8 cellular contexts compared by ENCODE assay signal in the genomic region with DNA sequence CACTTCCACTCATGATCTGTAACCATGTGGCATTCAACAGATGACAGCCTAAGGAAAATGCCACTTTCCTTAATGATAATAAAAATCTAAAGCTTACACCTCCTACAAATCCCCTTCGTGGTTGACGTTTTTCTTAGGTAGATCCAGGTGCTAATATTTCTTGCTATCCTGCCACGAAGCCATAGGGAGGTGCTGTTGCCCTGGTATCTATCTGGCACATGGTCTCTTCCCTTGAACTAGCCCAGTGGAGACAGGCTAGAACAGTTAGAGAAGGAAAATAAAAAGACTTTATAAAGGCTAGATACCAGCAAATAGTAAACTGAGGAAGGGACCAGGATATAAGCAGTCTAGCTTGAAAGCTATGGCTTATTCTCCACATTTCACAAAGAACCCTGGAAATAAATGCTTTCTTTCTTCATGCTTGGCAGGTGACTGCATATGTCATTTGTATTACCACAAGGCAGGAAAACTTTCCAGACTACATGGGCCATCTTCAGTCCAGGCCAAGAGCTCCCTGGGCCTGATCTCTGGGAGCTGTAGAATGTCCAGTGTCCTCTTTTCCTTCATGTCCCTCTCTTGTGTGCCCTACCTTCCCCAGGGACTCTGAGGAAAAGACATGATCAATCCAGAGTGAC. TPM values are rescaled to one million over a fixed set of nuclear protein-coding genes. Genes with fewer than 3 reads are reported as not detected.
DNase-seq lines count a peak whose midpoint lies in the region; ATAC-seq, FAIRE-seq and TF ChIP-seq lines count a peak whose summit lies in the region.

No MANE protein-coding gene starts in this region.

- H3K36me3 ChIP-seq in NT2/D1 (ENCODE audit: insufficient read depth, insufficient read length, low read length) (no peaks in the 10 kb centered on the region), cardiac muscle cell (no peaks in the 10 kb centered on the region), stomach (no peaks in the 10 kb centered on the region)

- no peak overlapping the region for H3K4me3 ChIP-seq in NT2/D1 (ENCODE audit: insufficient read length, low read depth)
- H3K4me3 ChIP-seq in cardiac muscle cell: no peak overlapping the region
- no peak overlapping the region for H3K4me3 ChIP-seq in stomach

- intact Hi-C loops in stomach (cut with DNase I; ENCODE audit: low total_unique reads): no loop called here

- no peak for FAIRE-seq in frontal cortex (lab: Jason Lieb, UNC)

- H3K27ac ChIP-seq in cardiac muscle cell: no peak overlapping the region
- H3K27ac ChIP-seq in stomach: no peak overlapping the region

- TF ChIP-seq EP300 in stomach (IDR thresholded peaks at IDR 0.05): no peak

- no peak overlapping the region for H3K9ac ChIP-seq in NT2/D1 (ENCODE audit: insufficient read length, low read depth)

- TF ChIP-seq POLR2A in stomach (IDR thresholded peaks at IDR 0.05): no peak

- ATAC-seq in HG03442 (IDR thresholded peaks at IDR 0.05; ENCODE audit: unreplicated experiment) (peak; percentile 55), HG02588 (IDR thresholded peaks at IDR 0.05; ENCODE audit: unreplicated experiment) (no peak)

- no peaks in the 10 kb centered on the region for H3K9me3 ChIP-seq in NT2/D1 (ENCODE audit: insufficient read depth, low read length)
- no peaks in the 10 kb centered on the region for H3K9me3 ChIP-seq in cardiac muscle cell (ENCODE audit: low read depth)
- H3K9me3 ChIP-seq in stomach: no peaks in the 10 kb centered on the region

- peak; percentile 5 for DNase-seq in GDM1 (lab: John Stamatoyannopoulos, UW)
- DNase-seq in NT2/D1 (ENCODE audit: low read depth, low spot score): peak; percentile 67
- peak; percentile 21 to 56 for DNase-seq in cardiac muscle cell (ENCODE audit: low read depth in 1 of 2, low spot score in 1 of 2)
- peak; percentile 50 for DNase-seq in stomach
- DNase-seq in frontal cortex (ENCODE audit: low spot score in 2 of 2): no peak
- DNase-seq in amniotic stem cell (lab: John Stamatoyannopoulos, UW): no peak

- TF ChIP-seq CTCF in cardiac muscle cell (IDR thresholded peaks at IDR 0.05; ENCODE audit: low read depth, low read length) (peak; percentile 24), stomach (IDR thresholded peaks at IDR 0.05) (peak in 3 of 7 experiments; percentile 53 to 71 (median 65))

- no peaks in the 10 kb centered on the region for H3K27me3 ChIP-seq in NT2/D1 (ENCODE audit: insufficient read depth, insufficient read length)
- H3K27me3 ChIP-seq in cardiac muscle cell: peaks cover 54% of the 10 kb centered on the region
- no peaks in the 10 kb centered on the region for H3K27me3 ChIP-seq in stomach

- H3K4me1 ChIP-seq in NT2/D1 (ENCODE audit: insufficient read depth, insufficient read length): no peaks in the 10 kb centered on the region
- no peaks in the 10 kb centered on the region for H3K4me1 ChIP-seq in cardiac muscle cell (ENCODE audit: low read depth)
- H3K4me1 ChIP-seq in stomach: peaks cover 0 to 5% (median 0%) of the 10 kb centered on the region in 4 donors

- 3 to 9% (median 6%) methylated on average over 3 of the region's 3 CpGs for WGBS in stomach, 5 donors

RNA-seq across cellular contexts. Expression of gene SPIC, which starts 15.3 kb away (rescaled TPM):
- not detected in 2 replicates for total RNA-seq in cardiac muscle cell
- not detected in 2 replicates for polyA plus RNA-seq in cardiac muscle cell
- total RNA-seq in stomach: 1 to 10 TPM in 1 of 5 donors, under 1 TPM in 1, not detected in 3; 0.58 to 2.0 TPM
- under 1 TPM in 1 of 3 donors, not detected in 2; 0.18 TPM for polyA plus RNA-seq in stomach
- total RNA-seq in frontal cortex: not detected

Comparison
In these comparisons a context has a peak if more than half of its experiments do, and no peak if none do; other contexts are left out.
1. DNase-seq: peak in GDM1 (single experiment), NT2/D1 (single experiment), cardiac muscle cell (2 of 2) and stomach (single experiment); none in frontal cortex (0 of 2) and amniotic stem cell (single experiment).